In genomic region chr17:2335726-2336214, GRCh38 we compare ENCODE assay signal across 8 cellular contexts. TPM values are rescaled to one million over a fixed set of nuclear protein-coding genes. Genes with fewer than 3 reads are reported as not detected.
DNase-seq lines count a peak whose midpoint lies in the region; ATAC-seq, FAIRE-seq and TF ChIP-seq lines count a peak whose summit lies in the region.

No MANE protein-coding gene starts in this region.

- no peak for ATAC-seq in CD8-positive, alpha-beta T cell

- no peak for DNase-seq in CD8-positive, alpha-beta T cell
- no peak for DNase-seq in Jurkat, Clone E6-1 (ENCODE audit: low read depth, low spot score)
- DNase-seq in choroid plexus epithelial cell (ENCODE audit: low read depth) (no peak), mesothelial cell of epicardium (ENCODE audit: low spot score in 2 of 2, unreplicated experiment in 2 of 2) (no peak), RCC 7860 (ENCODE audit: low spot score) (no peak), SKM-1 (lab: John Stamatoyannopoulos, UW; ENCODE audit: unreplicated experiment) (no peak), cortex of kidney (lab: John Stamatoyannopoulos, UW) (no peak), NCI-H510A treated with DMSO at 0.1 percent for 48 hours (lab: John Stamatoyannopoulos, UW) (no peak)

- no peaks in the 10 kb centered on the region for H3K27me3 Mint-ChIP-seq in CD8-positive, alpha-beta T cell (ENCODE audit: low read depth)
- H3K27me3 Mint-ChIP-seq in mesothelial cell of epicardium (ENCODE audit: low read depth) = no peaks in the 10 kb centered on the region

- H3K36me3 Mint-ChIP-seq in CD8-positive, alpha-beta T cell = peaks cover 19% of the 10 kb centered on the region
- H3K36me3 Mint-ChIP-seq in mesothelial cell of epicardium = peaks cover 7% of the 10 kb centered on the region

- intact Hi-C loops in CD8-positive, alpha-beta T cell (cut with DNase I, micrococcal nuclease) = loop anchor here (1.0 to 5.0 kb wide), 8 partner anchors 18 to 376 kb away; partner anchors contain the start of genes HIC1 (in 2 of the 2), MNT (in 2 of the 2), SMG6 (in 2 of the 2) and SRR (in 2 of the 2)

- no peak for TF ChIP-seq CTCF in CD8-positive, alpha-beta T cell (IDR thresholded peaks at IDR 0.05)
- no peak for TF ChIP-seq CTCF in choroid plexus epithelial cell (conservative IDR thresholded peaks at IDR 0.05; ENCODE audit: low read depth, low read length)
- TF ChIP-seq CTCF in mesothelial cell of epicardium (IDR thresholded peaks at IDR 0.05; ENCODE audit: unreplicated experiment) = no peak

- CTCF ChIA-PET in CD8-positive, alpha-beta T cell (lab: Charles Lee) = interaction anchor here (0.6 to 2.8 kb wide), 8 partner anchors 17 to 282 kb away, joined by 3 to 15 read pairs (median 4); no protein-coding TSS in a partner anchor

- H3K27ac ChIP-seq in CD8-positive, alpha-beta T cell (ENCODE audit: low read depth, low read length) = peak overlapping the region; percentile 78

- H3K4me3 ChIP-seq in CD8-positive, alpha-beta T cell (ENCODE audit: low read depth, low read length) = peak overlapping the region; percentile 88
- peak overlapping the region; percentile 84 for H3K4me3 ChIP-seq in Jurkat, Clone E6-1 (ENCODE audit: low read length)
- H3K4me3 ChIP-seq in choroid plexus epithelial cell (ENCODE audit: low read depth, low read length) = peak overlapping the region; percentile 71

- POLR2A ChIA-PET in CD8-positive, alpha-beta T cell (lab: Charles Lee) = interaction anchor here (0.6 to 2.0 kb wide), 10 partner anchors 10 to 1807 kb away, joined by 3 to 11 read pairs (median 6); partner anchors contain the start of genes CYB5D2, SMG6, SRR and ZZEF1

- peak overlapping the region; percentile 95 for H3K27ac Mint-ChIP-seq in CD8-positive, alpha-beta T cell
- H3K27ac Mint-ChIP-seq in mesothelial cell of epicardium = peak overlapping the region; percentile 99

- no peak for FAIRE-seq in RCC 7860 (lab: Jason Lieb, UNC)

- H3K4me1 ChIP-seq in CD8-positive, alpha-beta T cell (ENCODE audit: insufficient read depth, low read length) = peaks cover 16% of the 10 kb centered on the region

- peaks cover 31% of the 10 kb centered on the region for H3K4me1 Mint-ChIP-seq in CD8-positive, alpha-beta T cell (ENCODE audit: low read depth)
- peaks cover 25% of the 10 kb centered on the region for H3K4me1 Mint-ChIP-seq in mesothelial cell of epicardium

- H3K27me3 ChIP-seq in CD8-positive, alpha-beta T cell (ENCODE audit: insufficient read depth, low read length) = no peaks in the 10 kb centered on the region

- H3K9me3 Mint-ChIP-seq in CD8-positive, alpha-beta T cell = no peaks in the 10 kb centered on the region
- no peaks in the 10 kb centered on the region for H3K9me3 Mint-ChIP-seq in mesothelial cell of epicardium

- peak overlapping the region; percentile 98 for H3K4me3 Mint-ChIP-seq in CD8-positive, alpha-beta T cell
- H3K4me3 Mint-ChIP-seq in mesothelial cell of epicardium = peak overlapping the region; percentile 100

- H3K36me3 ChIP-seq in CD8-positive, alpha-beta T cell (ENCODE audit: insufficient read depth, low read length) = peaks cover 29% of the 10 kb centered on the region

- H3K9me3 ChIP-seq in CD8-positive, alpha-beta T cell (ENCODE audit: low read length) = no peaks in the 10 kb centered on the region

RNA-seq across cellular contexts. Expression of gene TSR1, which starts 0.5 kb away (rescaled TPM):
- total RNA-seq in CD8-positive, alpha-beta T cell = 10 to 100 TPM; 36.5 to 39.6 TPM
- polyA plus RNA-seq in Jurkat, Clone E6-1 (2012; ENCODE audit: insufficient read depth, insufficient read length) = 70.8 TPM
- 37.7 to 41.4 TPM (median 40.6 TPM) in 3 replicates for total RNA-seq in mesothelial cell of epicardium

RNA-seq across cellular contexts. Expression of gene SGSM2, which starts 1.5 kb away (rescaled TPM):
- total RNA-seq in CD8-positive, alpha-beta T cell = 100 to 1,000 TPM; 176 to 189 TPM
- 56.2 TPM for polyA plus RNA-seq in Jurkat, Clone E6-1 (2012; ENCODE audit: insufficient read depth, insufficient read length)
- total RNA-seq in mesothelial cell of epicardium = 79.2 to 80.9 TPM (median 79.3 TPM) in 3 replicates

RNA-seq across cellular contexts. Expression of gene SRR, which starts 32.0 kb away (rescaled TPM):
- total RNA-seq in CD8-positive, alpha-beta T cell = 1 to 10 TPM; 1.8 to 2.9 TPM
- 21.0 TPM for polyA plus RNA-seq in Jurkat, Clone E6-1 (2012; ENCODE audit: insufficient read depth, insufficient read length)
- total RNA-seq in mesothelial cell of epicardium = 13.4 to 17.6 TPM (median 16.0 TPM) in 3 replicates

RNA-seq across cellular contexts. Expression of gene SMG6, which starts 32.2 kb away (rescaled TPM):
- 10 to 100 TPM; 36.1 to 37.8 TPM for total RNA-seq in CD8-positive, alpha-beta T cell
- polyA plus RNA-seq in Jurkat, Clone E6-1 (2012; ENCODE audit: insufficient read depth, insufficient read length) = 28.0 TPM
- total RNA-seq in mesothelial cell of epicardium = 55.4 to 58.3 TPM (median 58.3 TPM) in 3 replicates
